ENCODE assay signal across 1 cellular context in genomic region chr6:33288942-33289783, GRCh38.
A peak's percentile ranks its signal among the peaks of the same experiment; 100 is the strongest.
TF ChIP-seq lines count a peak whose summit lies in the region.

Gene PFDN6, plus strand, starts transcription at chr6:33289601. Its CDS starts 256 bp downstream, at chr6:33289857.
Gene WDR46, minus strand, starts transcription at chr6:33289239. Its CDS starts 69 bp downstream, at chr6:33289170.

TF ChIP-seq in K562, 482 proteins besides CTCF, POLR2A, EP300 and RAD21 (continued from another document and continues in another):
- TF ChIP-seq E2F8 (IDR thresholded peaks at IDR 0.05; ENCODE audit: low read depth, partially characterized antibody) (peak; percentile 96), DNMT1 (IDR thresholded peaks at IDR 0.05) (no peak), L3MBTL2 (IDR thresholded peaks at IDR 0.05) (peak; percentile 52; the same call in 1 of the 2 replicates), COPS2 (conservative IDR thresholded peaks at IDR 0.05) (no peak), HMGXB4 (CRISPR knock-in tag; IDR thresholded peaks at IDR 0.05) (no peak; the same call in 1 of the 2 replicates), HDGF (IDR thresholded peaks at IDR 0.05) (no peak), PTBP1 (IDR thresholded peaks at IDR 0.05; ENCODE audit: low read depth, low read length) (no peak), ZNF175 (CRISPR knock-in tag; IDR thresholded peaks at IDR 0.05; ENCODE audit: low read depth) (peak; percentile 76; the same call in 1 of the 2 replicates), ASH1L (IDR thresholded peaks at IDR 0.05; ENCODE audit: borderline replicate concordance, low read depth, partially characterized antibody) (peak; percentile 90), ZFP36 (IDR thresholded peaks at IDR 0.05; ENCODE audit: low read depth, low read length, partially characterized antibody) (no peak), DMBX1 (CRISPR knock-in tag; IDR thresholded peaks at IDR 0.05; ENCODE audit: borderline replicate concordance) (peak; percentile 47; the same call in 1 of the 2 replicates), HNRNPH1 (optimal IDR thresholded peaks at IDR 0.05; ENCODE audit: low read depth, low read length) (no peak), POLR2H (tag; IDR thresholded peaks at IDR 0.05; ENCODE audit: low read depth) (no peak; the same call in 1 of the 2 replicates), MLX (CRISPR knock-in tag; conservative IDR thresholded peaks at IDR 0.05) (no peak), NKRF (IDR thresholded peaks at IDR 0.05; ENCODE audit: borderline replicate concordance) (peak; percentile 100), MCM5 (IDR thresholded peaks at IDR 0.05; ENCODE audit: low read depth) (no peak), MITF (IDR thresholded peaks at IDR 0.05) (no peak), EP400 (IDR thresholded peaks at IDR 0.05) (peak; percentile 93), SETDB1 (IDR thresholded peaks at IDR 0.05; ENCODE audit: low read length) (no peak), KDM4B (IDR thresholded peaks at IDR 0.05; ENCODE audit: borderline replicate concordance in 2 of 2, low read depth in 1 of 2) (peak in 1 of 2 experiments; percentile 64; a peak in 1 of 4 replicates), ZNF146 (CRISPR knock-in tag; IDR thresholded peaks at IDR 0.05; ENCODE audit: unreplicated experiment) (no peak), PHF20 (IDR thresholded peaks at IDR 0.05; ENCODE audit: partially characterized antibody) (peak; percentile 88), MBD2 (IDR thresholded peaks at IDR 0.05; ENCODE audit: borderline replicate concordance, low read depth) (peak; percentile 94), KAT7 (CRISPR knock-in tag; IDR thresholded peaks at IDR 0.05; ENCODE audit: borderline replicate concordance) (peak; percentile 46; the same call in 1 of the 2 replicates), ZFX (CRISPR knock-in tag; IDR thresholded peaks at IDR 0.05) (peak; percentile 61), TAF1 (IDR thresholded peaks at IDR 0.05; ENCODE audit: control insufficient read depth, extremely low read depth, insufficient read depth, low read length, severe bottlenecking) (peak; percentile 66), XRCC5 (IDR thresholded peaks at IDR 0.05; ENCODE audit: low read depth, low read length) (no peak; the same call in 1 of the 2 replicates), POU5F1 (IDR thresholded peaks at IDR 0.05; ENCODE audit: borderline replicate concordance, low read depth, low read length, partially characterized antibody) (peak; percentile 59), RNF219 (CRISPR knock-in tag; IDR thresholded peaks at IDR 0.05) (no peak), MNT (conservative IDR thresholded peaks at IDR 0.05) (peak; percentile 98 to 99), SIX5 (IDR thresholded peaks at IDR 0.05; ENCODE audit: borderline replicate concordance in 1 of 2, insufficient read depth in 1 of 2, low read depth in 1 of 2, low read length in 2 of 2) (peak; percentile 94 to 97), GABPB1 (CRISPR knock-in tag; IDR thresholded peaks at IDR 0.05) (peak; percentile 99), ZNF589 (CRISPR knock-in tag; IDR thresholded peaks at IDR 0.05; ENCODE audit: low read depth) (peak; percentile 47; the same call in 1 of the 2 replicates), PCBP2 (IDR thresholded peaks at IDR 0.05; ENCODE audit: low read depth, low read length, poor library complexity, severe bottlenecking) (no peak), TFE3 (CRISPR knock-in tag; IDR thresholded peaks at IDR 0.05) (no peak), TARDBP (IDR thresholded peaks at IDR 0.05) (0 out of 2 replicates have a peak, but pooled peaks have one; percentile 24), ZNF695 (CRISPR knock-in tag; IDR thresholded peaks at IDR 0.05) (no peak), SIN3B (IDR thresholded peaks at IDR 0.05; ENCODE audit: low read depth) (peak; percentile 83), POLR2AphosphoS5 (IDR thresholded peaks at IDR 0.05; ENCODE audit: control insufficient read depth, insufficient read depth, low read depth, low read length) (peak; percentile 77), ZNF717 (CRISPR knock-in tag; IDR thresholded peaks at IDR 0.05) (no peak), NBN (IDR thresholded peaks at IDR 0.05; ENCODE audit: low read depth) (0 out of 2 replicates have a peak, but pooled peaks have one; percentile 38), DPF2 (IDR thresholded peaks at IDR 0.05) (0 out of 2 replicates have a peak, but pooled peaks have one; percentile 44), ARID4B (CRISPR knock-in tag; IDR thresholded peaks at IDR 0.05) (peak; percentile 98), ZNF696 (CRISPR knock-in tag; conservative IDR thresholded peaks at IDR 0.05) (no peak), CHD4 (IDR thresholded peaks at IDR 0.05; ENCODE audit: insufficient read depth, insufficient replicate concordance, low read depth, low read length, poor library complexity, severe bottlenecking) (no peak)
